Comparison of ENCODE assay signal across 1 cellular context in the genomic region with DNA sequence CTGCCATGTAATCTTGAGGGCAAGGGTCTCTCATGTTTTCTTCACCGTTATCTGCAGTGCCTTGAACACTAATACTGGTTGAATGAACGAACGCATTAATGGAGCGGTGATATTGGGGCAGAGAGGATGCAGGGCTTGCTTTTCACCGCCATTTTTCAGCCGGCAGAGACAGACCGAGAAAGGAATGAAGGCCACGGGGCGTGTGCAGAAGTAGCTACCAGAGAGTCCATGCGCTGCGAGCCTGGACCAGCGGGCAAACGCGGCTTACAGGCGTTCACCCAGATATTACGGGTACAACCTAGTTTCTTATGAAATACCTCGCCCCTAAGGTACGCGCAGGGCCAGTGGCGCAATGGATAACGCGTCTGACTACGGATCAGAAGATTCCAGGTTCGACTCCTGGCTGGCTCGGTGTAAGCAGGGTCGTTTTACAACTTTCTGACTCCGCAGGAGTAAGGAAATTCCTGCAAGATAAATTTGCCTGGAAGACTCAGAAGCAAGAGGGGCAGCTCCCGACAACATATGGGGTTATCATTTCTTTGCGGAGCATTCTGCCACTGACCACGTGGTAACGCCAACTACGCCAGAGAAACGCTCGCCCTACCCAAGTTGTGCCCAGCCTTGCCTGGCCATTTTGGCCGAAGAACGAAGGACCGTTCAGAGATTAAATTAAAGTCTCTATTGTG.
A peak's percentile ranks its signal among the peaks of the same experiment; 100 is the strongest.
TF ChIP-seq lines count a peak whose summit lies in the region.

No MANE protein-coding gene starts in this region.

TF ChIP-seq in HepG2, 621 proteins besides CTCF, POLR2A, EP300 and RAD21 (continued from another document and continues in another):
- peak; percentile 90 for TF ChIP-seq IKZF5 (CRISPR knock-in tag; IDR thresholded peaks at IDR 0.05)
- no peak for TF ChIP-seq ZNF724P (CRISPR knock-in tag; IDR thresholded peaks at IDR 0.05; ENCODE audit: borderline replicate concordance)
- no peak for TF ChIP-seq PLSCR1 (CRISPR knock-in tag; IDR thresholded peaks at IDR 0.05; ENCODE audit: borderline replicate concordance)
- TF ChIP-seq SMAD3 (CRISPR knock-in tag; IDR thresholded peaks at IDR 0.05) = peak; percentile 94
- TF ChIP-seq ONECUT2 (CRISPR knock-in tag; IDR thresholded peaks at IDR 0.05) = no peak
- TF ChIP-seq YY1 (IDR thresholded peaks at IDR 0.05; ENCODE audit: insufficient read depth, insufficient replicate concordance, low read depth, low read length) = peak; percentile 88
- peak; percentile 59; the same call in 1 of the 2 replicates for TF ChIP-seq ARID2 (CRISPR knock-in tag; IDR thresholded peaks at IDR 0.05; ENCODE audit: borderline replicate concordance)
- peak; percentile 97 for TF ChIP-seq ZNF556 (CRISPR knock-in tag; IDR thresholded peaks at IDR 0.05; ENCODE audit: borderline replicate concordance)
- TF ChIP-seq ATF1 (CRISPR knock-in tag; IDR thresholded peaks at IDR 0.05) = peak; percentile 73
- TF ChIP-seq PHF21A (CRISPR knock-in tag; IDR thresholded peaks at IDR 0.05) = peak; percentile 76; the same call in 1 of the 2 replicates
- no peak for TF ChIP-seq ZNF282 (IDR thresholded peaks at IDR 0.05; ENCODE audit: partially characterized antibody)
- TF ChIP-seq, protein P1, sequence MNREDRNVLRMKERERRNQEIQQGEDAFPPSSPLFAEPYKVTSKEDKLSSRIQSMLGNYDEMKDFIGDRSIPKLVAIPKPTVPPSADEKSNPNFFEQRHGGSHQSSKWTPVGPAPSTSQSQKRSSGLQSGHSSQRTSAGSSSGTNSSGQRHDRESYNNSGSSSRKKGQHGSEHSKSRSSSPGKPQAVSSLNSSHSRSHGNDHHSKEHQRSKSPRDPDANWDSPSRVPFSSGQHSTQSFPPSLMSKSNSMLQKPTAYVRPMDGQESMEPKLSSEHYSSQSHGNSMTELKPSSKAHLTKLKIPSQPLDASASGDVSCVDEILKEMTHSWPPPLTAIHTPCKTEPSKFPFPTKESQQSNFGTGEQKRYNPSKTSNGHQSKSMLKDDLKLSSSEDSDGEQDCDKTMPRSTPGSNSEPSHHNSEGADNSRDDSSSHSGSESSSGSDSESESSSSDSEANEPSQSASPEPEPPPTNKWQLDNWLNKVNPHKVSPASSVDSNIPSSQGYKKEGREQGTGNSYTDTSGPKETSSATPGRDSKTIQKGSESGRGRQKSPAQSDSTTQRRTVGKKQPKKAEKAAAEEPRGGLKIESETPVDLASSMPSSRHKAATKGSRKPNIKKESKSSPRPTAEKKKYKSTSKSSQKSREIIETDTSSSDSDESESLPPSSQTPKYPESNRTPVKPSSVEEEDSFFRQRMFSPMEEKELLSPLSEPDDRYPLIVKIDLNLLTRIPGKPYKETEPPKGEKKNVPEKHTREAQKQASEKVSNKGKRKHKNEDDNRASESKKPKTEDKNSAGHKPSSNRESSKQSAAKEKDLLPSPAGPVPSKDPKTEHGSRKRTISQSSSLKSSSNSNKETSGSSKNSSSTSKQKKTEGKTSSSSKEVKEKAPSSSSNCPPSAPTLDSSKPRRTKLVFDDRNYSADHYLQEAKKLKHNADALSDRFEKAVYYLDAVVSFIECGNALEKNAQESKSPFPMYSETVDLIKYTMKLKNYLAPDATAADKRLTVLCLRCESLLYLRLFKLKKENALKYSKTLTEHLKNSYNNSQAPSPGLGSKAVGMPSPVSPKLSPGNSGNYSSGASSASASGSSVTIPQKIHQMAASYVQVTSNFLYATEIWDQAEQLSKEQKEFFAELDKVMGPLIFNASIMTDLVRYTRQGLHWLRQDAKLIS (CRISPR knock-in tag; IDR thresholded peaks at IDR 0.05) = no peak
- TF ChIP-seq NCOA5 (CRISPR knock-in tag; IDR thresholded peaks at IDR 0.05) = no peak
- TF ChIP-seq, protein P2, sequence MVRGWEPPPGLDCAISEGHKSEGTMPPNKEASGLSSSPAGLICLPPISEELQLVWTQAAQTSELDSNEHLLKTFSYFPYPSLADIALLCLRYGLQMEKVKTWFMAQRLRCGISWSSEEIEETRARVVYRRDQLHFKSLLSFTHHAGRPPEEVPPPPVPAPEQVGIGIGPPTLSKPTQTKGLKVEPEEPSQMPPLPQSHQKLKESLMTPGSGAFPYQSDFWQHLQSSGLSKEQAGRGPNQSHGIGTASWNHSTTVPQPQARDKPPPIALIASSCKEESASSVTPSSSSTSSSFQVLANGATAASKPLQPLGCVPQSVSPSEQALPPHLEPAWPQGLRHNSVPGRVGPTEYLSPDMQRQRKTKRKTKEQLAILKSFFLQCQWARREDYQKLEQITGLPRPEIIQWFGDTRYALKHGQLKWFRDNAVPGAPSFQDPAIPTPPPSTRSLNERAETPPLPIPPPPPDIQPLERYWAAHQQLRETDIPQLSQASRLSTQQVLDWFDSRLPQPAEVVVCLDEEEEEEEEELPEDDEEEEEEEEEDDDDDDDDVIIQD (CRISPR knock-in tag; IDR thresholded peaks at IDR 0.05; ENCODE audit: low read depth) = no peak; the same call in 1 of the 2 replicates
- TF ChIP-seq KMT2B (CRISPR knock-in tag; IDR thresholded peaks at IDR 0.05) = peak; percentile 74; the same call in 1 of the 2 replicates
- TF ChIP-seq NAIF1 (CRISPR knock-in tag; IDR thresholded peaks at IDR 0.05; ENCODE audit: borderline replicate concordance) = peak; percentile 72
- TF ChIP-seq HOXA3 (CRISPR knock-in tag; IDR thresholded peaks at IDR 0.05) = peak; percentile 98
- TF ChIP-seq ZNF766 (CRISPR knock-in tag; IDR thresholded peaks at IDR 0.05; ENCODE audit: borderline replicate concordance) = no peak; the same call in 1 of the 2 replicates
- TF ChIP-seq ZNF547 (CRISPR knock-in tag; IDR thresholded peaks at IDR 0.05) = peak; percentile 89
- TF ChIP-seq FOXK1 (CRISPR knock-in tag; IDR thresholded peaks at IDR 0.05; ENCODE audit: borderline replicate concordance, low read depth) = peak; percentile 88; the same call in 1 of the 2 replicates
- peak; percentile 81 for TF ChIP-seq PRMT3 (CRISPR knock-in tag; IDR thresholded peaks at IDR 0.05; ENCODE audit: borderline replicate concordance, low read depth)
- TF ChIP-seq, protein P3, sequence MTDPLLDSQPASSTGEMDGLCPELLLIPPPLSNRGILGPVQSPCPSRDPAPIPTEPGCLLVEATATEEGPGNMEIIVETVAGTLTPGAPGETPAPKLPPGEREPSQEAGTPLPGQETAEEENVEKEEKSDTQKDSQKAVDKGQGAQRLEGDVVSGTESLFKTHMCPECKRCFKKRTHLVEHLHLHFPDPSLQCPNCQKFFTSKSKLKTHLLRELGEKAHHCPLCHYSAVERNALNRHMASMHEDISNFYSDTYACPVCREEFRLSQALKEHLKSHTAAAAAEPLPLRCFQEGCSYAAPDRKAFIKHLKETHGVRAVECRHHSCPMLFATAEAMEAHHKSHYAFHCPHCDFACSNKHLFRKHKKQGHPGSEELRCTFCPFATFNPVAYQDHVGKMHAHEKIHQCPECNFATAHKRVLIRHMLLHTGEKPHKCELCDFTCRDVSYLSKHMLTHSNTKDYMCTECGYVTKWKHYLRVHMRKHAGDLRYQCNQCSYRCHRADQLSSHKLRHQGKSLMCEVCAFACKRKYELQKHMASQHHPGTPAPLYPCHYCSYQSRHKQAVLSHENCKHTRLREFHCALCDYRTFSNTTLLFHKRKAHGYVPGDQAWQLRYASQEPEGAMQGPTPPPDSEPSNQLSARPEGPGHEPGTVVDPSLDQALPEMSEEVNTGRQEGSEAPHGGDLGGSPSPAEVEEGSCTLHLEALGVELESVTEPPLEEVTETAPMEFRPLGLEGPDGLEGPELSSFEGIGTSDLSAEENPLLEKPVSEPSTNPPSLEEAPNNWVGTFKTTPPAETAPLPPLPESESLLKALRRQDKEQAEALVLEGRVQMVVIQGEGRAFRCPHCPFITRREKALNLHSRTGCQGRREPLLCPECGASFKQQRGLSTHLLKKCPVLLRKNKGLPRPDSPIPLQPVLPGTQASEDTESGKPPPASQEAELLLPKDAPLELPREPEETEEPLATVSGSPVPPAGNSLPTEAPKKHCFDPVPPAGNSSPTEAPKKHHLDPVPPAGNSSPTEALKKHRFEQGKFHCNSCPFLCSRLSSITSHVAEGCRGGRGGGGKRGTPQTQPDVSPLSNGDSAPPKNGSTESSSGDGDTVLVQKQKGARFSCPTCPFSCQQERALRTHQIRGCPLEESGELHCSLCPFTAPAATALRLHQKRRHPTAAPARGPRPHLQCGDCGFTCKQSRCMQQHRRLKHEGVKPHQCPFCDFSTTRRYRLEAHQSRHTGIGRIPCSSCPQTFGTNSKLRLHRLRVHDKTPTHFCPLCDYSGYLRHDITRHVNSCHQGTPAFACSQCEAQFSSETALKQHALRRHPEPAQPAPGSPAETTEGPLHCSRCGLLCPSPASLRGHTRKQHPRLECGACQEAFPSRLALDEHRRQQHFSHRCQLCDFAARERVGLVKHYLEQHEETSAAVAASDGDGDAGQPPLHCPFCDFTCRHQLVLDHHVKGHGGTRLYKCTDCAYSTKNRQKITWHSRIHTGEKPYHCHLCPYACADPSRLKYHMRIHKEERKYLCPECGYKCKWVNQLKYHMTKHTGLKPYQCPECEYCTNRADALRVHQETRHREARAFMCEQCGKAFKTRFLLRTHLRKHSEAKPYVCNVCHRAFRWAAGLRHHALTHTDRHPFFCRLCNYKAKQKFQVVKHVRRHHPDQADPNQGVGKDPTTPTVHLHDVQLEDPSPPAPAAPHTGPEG (CRISPR knock-in tag; IDR thresholded peaks at IDR 0.05) = no peak
- TF ChIP-seq FOSL2 (CRISPR knock-in tag; IDR thresholded peaks at IDR 0.05) = peak; percentile 81
- no peak for TF ChIP-seq FOXK2 (IDR thresholded peaks at IDR 0.05)
- peak; percentile 94; the same call in 1 of the 2 replicates for TF ChIP-seq MTA1 (CRISPR knock-in tag; IDR thresholded peaks at IDR 0.05; ENCODE audit: borderline replicate concordance)
- TF ChIP-seq, protein P4, sequence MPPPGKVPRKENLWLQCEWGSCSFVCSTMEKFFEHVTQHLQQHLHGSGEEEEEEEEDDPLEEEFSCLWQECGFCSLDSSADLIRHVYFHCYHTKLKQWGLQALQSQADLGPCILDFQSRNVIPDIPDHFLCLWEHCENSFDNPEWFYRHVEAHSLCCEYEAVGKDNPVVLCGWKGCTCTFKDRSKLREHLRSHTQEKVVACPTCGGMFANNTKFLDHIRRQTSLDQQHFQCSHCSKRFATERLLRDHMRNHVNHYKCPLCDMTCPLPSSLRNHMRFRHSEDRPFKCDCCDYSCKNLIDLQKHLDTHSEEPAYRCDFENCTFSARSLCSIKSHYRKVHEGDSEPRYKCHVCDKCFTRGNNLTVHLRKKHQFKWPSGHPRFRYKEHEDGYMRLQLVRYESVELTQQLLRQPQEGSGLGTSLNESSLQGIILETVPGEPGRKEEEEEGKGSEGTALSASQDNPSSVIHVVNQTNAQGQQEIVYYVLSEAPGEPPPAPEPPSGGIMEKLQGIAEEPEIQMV (CRISPR knock-in tag; IDR thresholded peaks at IDR 0.05; ENCODE audit: low read depth) = peak; percentile 90
- TF ChIP-seq ZNF678 (CRISPR knock-in tag; IDR thresholded peaks at IDR 0.05) = 0 out of 2 replicates have a peak, but pooled peaks have one; percentile 88
- TF ChIP-seq TCF7 (IDR thresholded peaks at IDR 0.05; ENCODE audit: low read depth) = peak; percentile 11; the same call in 1 of the 2 replicates
- peak; percentile 85 for TF ChIP-seq ZNF350 (CRISPR knock-in tag; IDR thresholded peaks at IDR 0.05; ENCODE audit: borderline replicate concordance, low read depth)
- TF ChIP-seq, protein P5, sequence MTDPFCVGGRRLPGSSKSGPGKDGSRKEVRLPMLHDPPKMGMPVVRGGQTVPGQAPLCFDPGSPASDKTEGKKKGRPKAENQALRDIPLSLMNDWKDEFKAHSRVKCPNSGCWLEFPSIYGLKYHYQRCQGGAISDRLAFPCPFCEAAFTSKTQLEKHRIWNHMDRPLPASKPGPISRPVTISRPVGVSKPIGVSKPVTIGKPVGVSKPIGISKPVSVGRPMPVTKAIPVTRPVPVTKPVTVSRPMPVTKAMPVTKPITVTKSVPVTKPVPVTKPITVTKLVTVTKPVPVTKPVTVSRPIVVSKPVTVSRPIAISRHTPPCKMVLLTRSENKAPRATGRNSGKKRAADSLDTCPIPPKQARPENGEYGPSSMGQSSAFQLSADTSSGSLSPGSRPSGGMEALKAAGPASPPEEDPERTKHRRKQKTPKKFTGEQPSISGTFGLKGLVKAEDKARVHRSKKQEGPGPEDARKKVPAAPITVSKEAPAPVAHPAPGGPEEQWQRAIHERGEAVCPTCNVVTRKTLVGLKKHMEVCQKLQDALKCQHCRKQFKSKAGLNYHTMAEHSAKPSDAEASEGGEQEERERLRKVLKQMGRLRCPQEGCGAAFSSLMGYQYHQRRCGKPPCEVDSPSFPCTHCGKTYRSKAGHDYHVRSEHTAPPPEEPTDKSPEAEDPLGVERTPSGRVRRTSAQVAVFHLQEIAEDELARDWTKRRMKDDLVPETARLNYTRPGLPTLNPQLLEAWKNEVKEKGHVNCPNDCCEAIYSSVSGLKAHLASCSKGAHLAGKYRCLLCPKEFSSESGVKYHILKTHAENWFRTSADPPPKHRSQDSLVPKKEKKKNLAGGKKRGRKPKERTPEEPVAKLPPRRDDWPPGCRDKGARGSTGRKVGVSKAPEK (CRISPR knock-in tag; IDR thresholded peaks at IDR 0.05; ENCODE audit: borderline replicate concordance) = peak; percentile 99
- TF ChIP-seq, protein P6, sequence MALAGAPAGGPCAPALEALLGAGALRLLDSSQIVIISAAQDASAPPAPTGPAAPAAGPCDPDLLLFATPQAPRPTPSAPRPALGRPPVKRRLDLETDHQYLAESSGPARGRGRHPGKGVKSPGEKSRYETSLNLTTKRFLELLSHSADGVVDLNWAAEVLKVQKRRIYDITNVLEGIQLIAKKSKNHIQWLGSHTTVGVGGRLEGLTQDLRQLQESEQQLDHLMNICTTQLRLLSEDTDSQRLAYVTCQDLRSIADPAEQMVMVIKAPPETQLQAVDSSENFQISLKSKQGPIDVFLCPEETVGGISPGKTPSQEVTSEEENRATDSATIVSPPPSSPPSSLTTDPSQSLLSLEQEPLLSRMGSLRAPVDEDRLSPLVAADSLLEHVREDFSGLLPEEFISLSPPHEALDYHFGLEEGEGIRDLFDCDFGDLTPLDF (CRISPR knock-in tag; IDR thresholded peaks at IDR 0.05) = no peak
- TF ChIP-seq BCL6 (CRISPR knock-in tag; IDR thresholded peaks at IDR 0.05) = peak; percentile 68; the same call in 1 of the 2 replicates
- TF ChIP-seq ZNF639 (CRISPR knock-in tag; conservative IDR thresholded peaks at IDR 0.05) = no peak; the same call in 1 of the 2 replicates
- no peak for TF ChIP-seq NR2C2 (CRISPR knock-in tag; IDR thresholded peaks at IDR 0.05; ENCODE audit: borderline replicate concordance)
